24 cellular contexts compared by ENCODE assay signal in genomic region chr9:34963577-34963976, GRCh38. TPM values are rescaled to one million over a fixed set of nuclear protein-coding genes. Genes with fewer than 3 reads are reported as not detected.
DNase-seq lines count a peak whose midpoint lies in the region; ATAC-seq, FAIRE-seq and TF ChIP-seq lines count a peak whose summit lies in the region.
"Had no signal": no experiment of that assay in that cellular context is flagged by ENCODE, and none has a peak within 500 bp of the region (broad histone marks: within the 10 kb centered on the region; RNA-seq: fewer than 3 reads in every experiment).

No MANE protein-coding gene starts in this region.

- no peaks in the 10 kb centered on the region for H3K79me1 ChIP-seq in H1 (ENCODE audit: low read depth, low read length)

- no peak overlapping the region for H3K27ac ChIP-seq in H1 (ENCODE audit: low read depth, low read length)
- peak overlapping the region; percentile 5 for H3K27ac ChIP-seq in temporal lobe (ENCODE audit: low read depth, low read length)
- no peak overlapping the region for H3K27ac ChIP-seq in upper lobe of right lung

- H2AFZ ChIP-seq in H1 (ENCODE audit: low read length) = peak overlapping the region; percentile 12; the same call in 1 of the 2 replicates

- no peak overlapping the region for H4K5ac ChIP-seq in H1 (ENCODE audit: insufficient read length, low read depth, low read length)

- no peak overlapping the region for H3K14ac ChIP-seq in H1 (ENCODE audit: insufficient read length)

- no peaks in the 10 kb centered on the region for H3K9me3 ChIP-seq in H1 (ENCODE audit: insufficient read depth in 2 of 2, low read depth in 1 of 2, low read length in 1 of 2)
- H3K9me3 ChIP-seq in upper lobe of right lung = no peaks in the 10 kb centered on the region
- H3K9me3 ChIP-seq: BE2C had no signal

- H2AK5ac ChIP-seq in H1 (ENCODE audit: low read depth, low read length) = no peak overlapping the region

- FAIRE-seq in bronchial epithelial cell (lab: Jason Lieb, UNC) = no peak
- no peak for FAIRE-seq in H1 (lab: Jason Lieb, UNC)
- FAIRE-seq: A204.1, GM12878, H54, HTR-8/SVneo had no signal

- H3K4me3 ChIP-seq in bronchial epithelial cell (ENCODE audit: low read depth, low read length) (no peak overlapping the region), H1 (ENCODE audit: extremely low read depth in 1 of 4, insufficient read depth in 2 of 4, low read depth in 3 of 4, low read length in 4 of 4) (no peak overlapping the region), upper lobe of right lung (no peak overlapping the region)
- H3K4me3 ChIP-seq: GM12878 had no signal

- no peaks in the 10 kb centered on the region; the same call in 1 of the 2 replicates for H3K23me2 ChIP-seq in H1 (ENCODE audit: low read depth, low read length)

- H3K23ac ChIP-seq in H1 (ENCODE audit: insufficient read length) = no peak overlapping the region

- no peak overlapping the region for H2BK120ac ChIP-seq in H1 (replicated peaks; ENCODE audit: low read depth, low read length)

- intact Hi-C loops in upper lobe of right lung (cut with DNase I) = no loop called here

- no peaks in the 10 kb centered on the region for H4K20me1 ChIP-seq in H1 (replicated peaks in 1 of 2; ENCODE audit: control insufficient read depth in 1 of 2, insufficient read depth in 2 of 2, low read length in 2 of 2)

- H3K18ac ChIP-seq in H1 (ENCODE audit: extremely low read depth, low read length) = no peak overlapping the region

- TF ChIP-seq EP300 in H1 (IDR thresholded peaks at IDR 0.05; ENCODE audit: borderline replicate concordance in 1 of 2, low read depth in 2 of 2, low read length in 2 of 2) = no peak

- POLR2A ChIA-PET in H1 (lab: Charles Lee; ENCODE audit: partially characterized antibody) = no interaction called here

- DNase-seq in bronchial epithelial cell (ENCODE audit: low read depth) (peak; percentile 54), H1 (ENCODE audit: low read depth in 1 of 2, low spot score in 2 of 2) (no peak), inferior parietal cortex (ENCODE audit: extremely low spot score) (peak; percentile 20), mesenteric fat pad (ENCODE audit: low spot score) (no peak), upper lobe of right lung (no peak)
- DNase-seq: ACHN; BE2C; C1 segment of cervical spinal cord; CD4-positive, CD25-positive, alpha-beta regulatory T cell; CD8-positive, alpha-beta memory T cell; COR-L47; DMS 273 treated with DMSO at 0.1 percent for 48 hours; DMS53; DND-41; EL; HCEC 1CT; IMR-90 had no signal

- H3K56ac ChIP-seq in H1 (replicated peaks; ENCODE audit: insufficient read length, low read depth, low read length) = no peak overlapping the region

- no peak for TF ChIP-seq RAD21 in H1 (IDR thresholded peaks at IDR 0.05 in 1 of 2, conservative IDR thresholded peaks at IDR 0.05 in 1 of 2; ENCODE audit: low read depth in 2 of 2, low read length in 2 of 2)

- H3K9ac ChIP-seq in H1 (replicated peaks in 1 of 4; ENCODE audit: extremely low read depth in 1 of 4, low read depth in 3 of 4, low read length in 3 of 4) = no peak overlapping the region

- H3K4me1 ChIP-seq in H1 (replicated peaks in 1 of 4; ENCODE audit: control insufficient read depth in 3 of 4, insufficient read depth in 4 of 4, low read length in 3 of 4) (peaks cover 0 to 4% (median 0%) of the 10 kb centered on the region in 4 experiments; a peak in 4 of 7 replicates), upper lobe of right lung (no peaks in the 10 kb centered on the region)
- H3K4me1 ChIP-seq: BE2C had no signal

- H3K36me3 ChIP-seq in bronchial epithelial cell (ENCODE audit: control insufficient read depth, insufficient read depth, low read length) (no peaks in the 10 kb centered on the region), H1 (ENCODE audit: control insufficient read depth in 2 of 4, insufficient read depth in 4 of 4, low read length in 3 of 4) (no peaks in the 10 kb centered on the region), upper lobe of right lung (no peaks in the 10 kb centered on the region)
- H3K36me3 ChIP-seq: BE2C had no signal

- H3K4me2 ChIP-seq in H1 (ENCODE audit: insufficient read depth in 1 of 2, low read depth in 2 of 2, low read length in 2 of 2) = no peak overlapping the region

- no peaks in the 10 kb centered on the region for H3K79me2 ChIP-seq in H1 (ENCODE audit: control insufficient read depth in 1 of 2, insufficient read depth in 2 of 2, low read length in 2 of 2)

- CTCF ChIA-PET in H1 (lab: Charles Lee; ENCODE audit: partially characterized antibody) = interaction anchor here (0.6 to 6.8 kb wide), 6 partner anchors 12 to 154 kb away, joined by 3 to 43 read pairs (median 4); no protein-coding TSS in a partner anchor

- TF ChIP-seq CTCF in bronchial epithelial cell (IDR thresholded peaks at IDR 0.05; ENCODE audit: insufficient read depth, low read length, severe bottlenecking) = no peak
- TF ChIP-seq CTCF in H1 (IDR thresholded peaks at IDR 0.05; ENCODE audit: control extremely low read depth in 1 of 3, insufficient read depth in 1 of 3, low read depth in 1 of 3, low read length in 3 of 3) = no peak
- TF ChIP-seq CTCF in upper lobe of right lung (IDR thresholded peaks at IDR 0.05) = no peak

- no peak overlapping the region for H4K91ac ChIP-seq in H1 (replicated peaks; ENCODE audit: insufficient read length, low read length)

- no peak overlapping the region for H2BK15ac ChIP-seq in H1 (ENCODE audit: low read length)

- no peak overlapping the region for H4K8ac ChIP-seq in H1 (ENCODE audit: extremely low read depth, insufficient read depth, low read length)

- H3K4ac ChIP-seq in H1 (replicated peaks; ENCODE audit: insufficient read length, low read depth, low read length) = no peak overlapping the region

- 81% methylated on average over 2 of the region's 2 CpGs; no CpG with 5 or more reads in 1 of the 2 experiments for WGBS in H1 (ENCODE audit: extremely low coverage in 1 of 2, insufficient coverage in 1 of 2, insufficient read length in 1 of 2, insufficient replicate concordance in 2 of 2, low coverage in 1 of 2, low lambda C conversion rate in 2 of 2, missing lambda C conversion rate in 1 of 2), 2 experiments

- no peak overlapping the region for H2BK5ac ChIP-seq in H1 (ENCODE audit: low read depth, low read length)

- H2BK20ac ChIP-seq in H1 (ENCODE audit: low read length) = no peak overlapping the region

- peaks cover 12% of the 10 kb centered on the region for H3K27me3 ChIP-seq in bronchial epithelial cell (ENCODE audit: control insufficient read depth, insufficient read depth, low read length)
- peaks cover 0 to 13% (median 4%) of the 10 kb centered on the region in 4 experiments; a peak in 5 of 7 replicates for H3K27me3 ChIP-seq in H1 (replicated peaks in 1 of 4; ENCODE audit: control insufficient read depth in 3 of 4, extremely low read depth in 1 of 4, insufficient read depth in 3 of 4, low read length in 3 of 4)
- H3K27me3 ChIP-seq in upper lobe of right lung = peaks cover 39% of the 10 kb centered on the region

- ATAC-seq in HG02588 (IDR thresholded peaks at IDR 0.05; ENCODE audit: unreplicated experiment) (no peak), upper lobe of right lung (no peak)

- TF ChIP-seq POLR2A in H1 (IDR thresholded peaks at IDR 0.05; ENCODE audit: control extremely low read depth in 1 of 2, low read depth in 2 of 2, low read length in 2 of 2) = no peak

- H2BK12ac ChIP-seq in H1 (ENCODE audit: low read depth, low read length) = no peak overlapping the region

TF ChIP-seq in H1, 55 proteins besides CTCF, POLR2A, EP300 and RAD21:
- TF ChIP-seq CTBP2 (IDR thresholded peaks at IDR 0.05; ENCODE audit: borderline replicate concordance, insufficient read depth, insufficient read length, low read length) (no peak), CEBPB (IDR thresholded peaks at IDR 0.05; ENCODE audit: low read depth, low read length) (no peak), RFX5 (IDR thresholded peaks at IDR 0.05; ENCODE audit: borderline replicate concordance, low read depth, low read length) (no peak)
TF ChIP-seq in H1: peak in this region for 0.

RNA-seq across cellular contexts. Expression of gene PHF24, which starts 5.5 kb away (rescaled TPM):
- total RNA-seq in bronchial epithelial cell (0.13 and 0.26 TPM in 2 replicates), temporal lobe (25.6 TPM), mesenteric fat pad (0.39 TPM), upper lobe of right lung (0.23 TPM)
- total RNA-seq in H1 (2021; fragmentation: NEBNext Ultra II Directional; extraction: Animal tissue kit (Norgen Biotek cat#: 25700)) = 0.35 and 1.0 TPM in 2 replicates
- 0.13 and 0.29 TPM in 2 replicates for polyA plus RNA-seq in H1 (2011; rRNA removed)
- polyA plus RNA-seq in H1 (2011; cell fraction: cytosol; rRNA removed) = 0.26 TPM
- polyA plus RNA-seq in H1 (2011; cell fraction: nucleus; rRNA removed) = 0.57 TPM
- 0.19 to 0.42 TPM (median 0.31 TPM) in 4 replicates for polyA plus RNA-seq in H1 (2012, experiment 1 of 2)
- 0.25 TPM for polyA plus RNA-seq in H1 (2012, experiment 2 of 2)
- 0.30 TPM for polyA plus RNA-seq in H1 (2013, experiment 1 of 2)
- polyA plus RNA-seq in H1 (2013, experiment 2 of 2) = 0.22 TPM
- polyA minus RNA-seq in H1 (2011; rRNA and poly(A)+ RNA removed) = 0.41 and 0.63 TPM in 2 replicates
- not detected for polyA minus RNA-seq in H1 (2011; cell fraction: cytosol; rRNA and poly(A)+ RNA removed)
- polyA minus RNA-seq in H1 (2011; cell fraction: nucleus; rRNA and poly(A)+ RNA removed) = 0.40 TPM
- total RNA-seq: CD4-positive, CD25-positive, alpha-beta regulatory T cell; G401; GM12878; IMR-90 had no signal
- polyA plus RNA-seq: CD4-positive, CD25-positive, alpha-beta regulatory T cell; CD8-positive, alpha-beta memory T cell had no signal

RNA-seq across cellular contexts. Expression of gene DNAJB5, which starts 26.0 kb away (rescaled TPM):
- 8.2 and 11.0 TPM in 2 replicates for total RNA-seq in bronchial epithelial cell
- 34.1 and 38.0 TPM in 2 replicates for total RNA-seq in H1 (2021; fragmentation: NEBNext Ultra II Directional; extraction: Animal tissue kit (Norgen Biotek cat#: 25700))
- 25.0 and 27.8 TPM in 2 replicates for polyA plus RNA-seq in H1 (2011; rRNA removed)
- 23.2 TPM for polyA plus RNA-seq in H1 (2011; cell fraction: cytosol; rRNA removed)
- polyA plus RNA-seq in H1 (2011; cell fraction: nucleus; rRNA removed) = 24.2 TPM
- 40.6 to 46.4 TPM (median 44.6 TPM) in 4 replicates for polyA plus RNA-seq in H1 (2012, experiment 1 of 2)
- polyA plus RNA-seq in H1 (2012, experiment 2 of 2) = 51.0 TPM
- 27.7 TPM for polyA plus RNA-seq in H1 (2013, experiment 1 of 2)
- 27.2 TPM for polyA plus RNA-seq in H1 (2013, experiment 2 of 2)
- polyA minus RNA-seq in H1 (2011; rRNA and poly(A)+ RNA removed) = 11.7 and 13.7 TPM in 2 replicates
- 12.4 TPM for polyA minus RNA-seq in H1 (2011; cell fraction: cytosol; rRNA and poly(A)+ RNA removed)
- 10.8 TPM for polyA minus RNA-seq in H1 (2011; cell fraction: nucleus; rRNA and poly(A)+ RNA removed)
- total RNA-seq in temporal lobe = 37.1 TPM
- total RNA-seq in mesenteric fat pad = 8.0 TPM
- total RNA-seq in upper lobe of right lung = 8.3 TPM

Comparison
In these comparisons a context has a peak if more than half of its experiments do, and no peak if none do; other contexts are left out.
1. DNase-seq: peak in bronchial epithelial cell (single experiment) and inferior parietal cortex (single experiment); none in H1 (0 of 2), mesenteric fat pad (single experiment) and upper lobe of right lung (single experiment).
2. RNA of gene PHF24, which starts 5.5 kb away (total RNA-seq): 25.6 TPM in temporal lobe (single experiment); 0.39 TPM in mesenteric fat pad (single experiment), 0.35 to 1.0 TPM in H1, 0.13 to 0.26 TPM in bronchial epithelial cell and 0.23 TPM in upper lobe of right lung (single experiment); every median in the first group is over 10 times any median in the second.